15 cellular contexts compared by ENCODE assay signal in genomic region chr1:6167391-6168303, GRCh38. TPM values are rescaled to one million over a fixed set of nuclear protein-coding genes. Genes with fewer than 3 reads are reported as not detected.
A peak's percentile ranks its signal among the peaks of the same experiment; 100 is the strongest.
DNase-seq lines count a peak whose midpoint lies in the region; ATAC-seq and TF ChIP-seq lines count a peak whose summit lies in the region.
"Had no signal": no experiment of that assay in that cellular context is flagged by ENCODE, and none has a peak within 500 bp of the region (broad histone marks: within the 10 kb centered on the region; RNA-seq: fewer than 3 reads in every experiment).

No MANE protein-coding gene starts in this region.

- H3K4me1 ChIP-seq in RWPE2 (ENCODE audit: insufficient read depth, poor library complexity, severe bottlenecking) (no peaks in the 10 kb centered on the region), right lobe of liver (no peaks in the 10 kb centered on the region), esophagus squamous epithelium (peaks cover 0 to 5% (median 0%) of the 10 kb centered on the region in 3 donors)
- H3K4me1 ChIP-seq: A549 had no signal

- H3K27me3 ChIP-seq in RWPE2 (ENCODE audit: insufficient read depth, poor library complexity, severe bottlenecking) (no peaks in the 10 kb centered on the region), right lobe of liver (no peaks in the 10 kb centered on the region), esophagus squamous epithelium (peaks cover 0 to 99% (median 0%) of the 10 kb centered on the region in 4 donors), H7 (ENCODE audit: control insufficient read depth, insufficient read depth, low read length) (no peaks in the 10 kb centered on the region; the same call in 1 of the 2 replicates)

- H3K27ac ChIP-seq in RWPE2 (ENCODE audit: poor library complexity, severe bottlenecking) (no peak overlapping the region), right lobe of liver (no peak overlapping the region), esophagus squamous epithelium (no peak overlapping the region)
- H3K27ac ChIP-seq: A549 had no signal

- DNase-seq in RWPE2 (ENCODE audit: low spot score) (peak; percentile 38), dermis blood vessel endothelial cell (peak; percentile 39), right lobe of liver (no peak), posterior cingulate gyrus (peak in 6 of 10 donors; percentile 56 to 94 (median 80)), esophagus squamous epithelium (lab: John Stamatoyannopoulos, UW) (no peak), H7 (no peak)
- DNase-seq: CD8-positive, alpha-beta T cell; COR-L47; DMS153; DMS79 treated with DMSO at 0.1 percent for 48 hours; EL; GOT3; HCEC 1CT had no signal

- H3K4me3 ChIP-seq in RWPE2 (ENCODE audit: severe bottlenecking) (no peak overlapping the region), right lobe of liver (no peak overlapping the region), esophagus squamous epithelium (no peak overlapping the region), H7 (ENCODE audit: insufficient read depth, low read depth, low read length) (no peak overlapping the region)
- H3K4me3 ChIP-seq: A549 had no signal

- WGBS in right lobe of liver (ENCODE audit: insufficient coverage, low coverage, low lambda C conversion rate, missing lambda C conversion rate): 54% methylated on average over 28 of the region's 34 CpGs
- 70% methylated on average over 30 to 32 of the region's 34 CpGs for WGBS in esophagus squamous epithelium, 2 donors

- no peak for ATAC-seq in RWPE2 (ENCODE audit: low read depth)
- peak; percentile 30 to 65 (median 34) for ATAC-seq in right lobe of liver
- ATAC-seq in GM21619 (IDR thresholded peaks at IDR 0.05; ENCODE audit: unreplicated experiment): no peak
- ATAC-seq: A549; CD8-positive, alpha-beta T cell had no signal

- no peaks in the 10 kb centered on the region for H3K36me3 ChIP-seq in RWPE2 (ENCODE audit: low read depth)
- no peaks in the 10 kb centered on the region for H3K36me3 ChIP-seq in right lobe of liver
- no peaks in the 10 kb centered on the region for H3K36me3 ChIP-seq in esophagus squamous epithelium
- H3K36me3 ChIP-seq in H7 (replicated peaks; ENCODE audit: control insufficient read depth, insufficient read depth, low read length): no peaks in the 10 kb centered on the region

- TF ChIP-seq POLR2A in right lobe of liver (IDR thresholded peaks at IDR 0.05): no peak
- no peak for TF ChIP-seq POLR2A in esophagus squamous epithelium (IDR thresholded peaks at IDR 0.05)

- TF ChIP-seq CTCF in RWPE2 (IDR thresholded peaks at IDR 0.05; ENCODE audit: poor library complexity, severe bottlenecking) (no peak), right lobe of liver (IDR thresholded peaks at IDR 0.05) (no peak), esophagus squamous epithelium (IDR thresholded peaks at IDR 0.05) (no peak)

- no peaks in the 10 kb centered on the region for H3K9me3 ChIP-seq in RWPE2 (ENCODE audit: severe bottlenecking)
- H3K9me3 ChIP-seq in right lobe of liver: no peaks in the 10 kb centered on the region
- no peaks in the 10 kb centered on the region for H3K9me3 ChIP-seq in esophagus squamous epithelium
- H3K9me3 ChIP-seq: A549 had no signal

- intact Hi-C loops in right lobe of liver (cut with DNase I) (no loop called here), posterior cingulate gyrus (cut with DNase I) (no loop called here), esophagus squamous epithelium (cut with DNase I) (no loop called here)

RNA-seq across cellular contexts. Expression of gene CHD5, which starts 12.5 kb away (rescaled TPM):
- total RNA-seq in dermis blood vessel endothelial cell (under 0.01 TPM in 1 of 2 replicates, not detected in the other), right lobe of liver (not detected), esophagus squamous epithelium (under 1 TPM in 2 of 4 donors, not detected in 2; 0.38 to 0.62 TPM)
- total RNA-seq in H7 (2014; rRNA removed; shearing (Covaris generic)): 0.78 and 0.83 TPM in 2 replicates

RNA-seq across cellular contexts. Expression of gene RPL22, which starts 31.7 kb away (rescaled TPM):
- total RNA-seq in dermis blood vessel endothelial cell: 124 and 146 TPM in 2 replicates
- 100 to 1,000 TPM in 4 of 6 experiments, 10 to 100 TPM in 2; 45.4 to 156 (median 134) TPM for total RNA-seq in right lobe of liver
- total RNA-seq in esophagus squamous epithelium: 100 to 1,000 TPM in 3 of 4 donors, 10 to 100 TPM in 1; 75.5 to 237 (median 192) TPM
- 237 and 308 TPM in 2 replicates for total RNA-seq in H7 (2014; rRNA removed; shearing (Covaris generic))

RNA-seq across cellular contexts. Expression of gene RNF207, which starts 38.3 kb away (rescaled TPM):
- 3.4 and 37.6 TPM in 2 replicates for total RNA-seq in dermis blood vessel endothelial cell
- 10 to 100 TPM in 5 of 6 experiments, 1 to 10 TPM in 1; 8.4 to 20.5 (median 14.4) TPM for total RNA-seq in right lobe of liver
- total RNA-seq in esophagus squamous epithelium: 10 to 100 TPM in 3 of 4 donors, 1 to 10 TPM in 1; 6.6 to 43.3 (median 23.3) TPM
- 6.8 and 25.3 TPM in 2 replicates for total RNA-seq in H7 (2014; rRNA removed; shearing (Covaris generic))

Comparison
In these comparisons a context has a peak if more than half of its experiments do, and no peak if none do; other contexts are left out.
1. ATAC-seq: peak in right lobe of liver (4 of 4); none in RWPE2 (single experiment) and GM21619 (single experiment).
2. DNase-seq: peak in RWPE2 (single experiment), dermis blood vessel endothelial cell (single experiment) and posterior cingulate gyrus (6 of 10); none in right lobe of liver (0 of 3), esophagus squamous epithelium (single experiment) and H7 (single experiment).